Comparison of ENCODE assay signal across 7 cellular contexts in the genomic region with DNA sequence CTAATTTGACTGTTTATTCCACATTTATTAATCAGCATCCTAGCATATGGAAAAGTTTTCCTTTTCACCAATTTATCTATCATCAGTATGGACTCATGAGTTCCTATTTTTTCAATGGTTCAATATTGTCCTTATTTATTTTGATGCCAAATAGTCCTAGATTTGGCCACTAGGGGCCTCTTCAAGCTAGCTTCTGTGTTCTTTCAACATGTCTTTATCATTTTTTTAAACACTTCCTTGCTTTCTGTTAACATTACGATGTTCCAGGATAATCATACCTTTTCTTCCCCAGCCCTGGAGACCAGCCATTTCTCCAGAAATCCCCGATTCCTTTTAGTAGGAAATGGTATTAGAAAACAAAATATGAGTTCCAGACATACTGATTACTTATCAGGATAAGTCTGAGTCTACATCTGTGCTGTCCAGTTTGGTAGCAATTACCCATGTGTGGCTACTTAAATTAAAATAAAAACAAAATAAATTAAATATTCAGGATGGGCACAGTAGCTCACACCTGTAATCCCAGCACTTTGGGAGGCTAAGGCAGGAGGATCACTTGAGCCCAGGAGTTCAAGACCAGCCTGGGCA.
DNase-seq lines count a peak whose midpoint lies in the region; ATAC-seq, FAIRE-seq and TF ChIP-seq lines count a peak whose summit lies in the region.

No MANE protein-coding gene starts in this region.

- TF ChIP-seq RAD21 in Ishikawa (IDR thresholded peaks at IDR 0.05; ENCODE audit: low read depth), result peak; percentile 63

- ATAC-seq in GM21529 (IDR thresholded peaks at IDR 0.05; ENCODE audit: unreplicated experiment), result peak; percentile 89
- ATAC-seq in HG03571 (IDR thresholded peaks at IDR 0.05; ENCODE audit: unreplicated experiment), result no peak

- TF ChIP-seq CTCF in GM10266 (IDR thresholded peaks at IDR 0.05; ENCODE audit: control insufficient read depth, insufficient read depth, low read depth, missing control alignments), result peak; percentile 54

- peak; percentile 19 for DNase-seq in GM10266 (ENCODE audit: extremely low spot score)
- DNase-seq in iPS-NIHi7 (ENCODE audit: extremely low spot score), result peak; percentile 9
- no peak for DNase-seq in putamen (ENCODE audit: low spot score)

- FAIRE-seq in TTC549 (lab: Jason Lieb, UNC), result peak; percentile 68

- no peak for TF ChIP-seq EP300 in Ishikawa (IDR thresholded peaks at IDR 0.05; ENCODE audit: borderline replicate concordance)

TF ChIP-seq in Ishikawa, 13 proteins besides CTCF, POLR2A, EP300 and RAD21:
- TF ChIP-seq CREB1 (IDR thresholded peaks at IDR 0.05; ENCODE audit: low read depth) (no peak), REST (IDR thresholded peaks at IDR 0.05; ENCODE audit: low read depth) (no peak), TEAD4 (IDR thresholded peaks at IDR 0.05) (no peak), NFIC (IDR thresholded peaks at IDR 0.05) (no peak), TAF1 (IDR thresholded peaks at IDR 0.05; ENCODE audit: low read depth) (no peak), EGR1 (IDR thresholded peaks at IDR 0.05) (no peak), FOXM1 (IDR thresholded peaks at IDR 0.05; ENCODE audit: borderline replicate concordance, low read depth) (no peak), CEBPB (IDR thresholded peaks at IDR 0.05) (no peak), TCF12 (IDR thresholded peaks at IDR 0.05; ENCODE audit: low read depth) (no peak), YY1 (IDR thresholded peaks at IDR 0.05; ENCODE audit: low read depth) (no peak)
- TF ChIP-seq, protein P1, sequence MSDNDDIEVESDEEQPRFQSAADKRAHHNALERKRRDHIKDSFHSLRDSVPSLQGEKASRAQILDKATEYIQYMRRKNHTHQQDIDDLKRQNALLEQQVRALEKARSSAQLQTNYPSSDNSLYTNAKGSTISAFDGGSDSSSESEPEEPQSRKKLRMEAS (IDR thresholded peaks at IDR 0.05), result no peak
- TF ChIP-seq, protein P2, sequence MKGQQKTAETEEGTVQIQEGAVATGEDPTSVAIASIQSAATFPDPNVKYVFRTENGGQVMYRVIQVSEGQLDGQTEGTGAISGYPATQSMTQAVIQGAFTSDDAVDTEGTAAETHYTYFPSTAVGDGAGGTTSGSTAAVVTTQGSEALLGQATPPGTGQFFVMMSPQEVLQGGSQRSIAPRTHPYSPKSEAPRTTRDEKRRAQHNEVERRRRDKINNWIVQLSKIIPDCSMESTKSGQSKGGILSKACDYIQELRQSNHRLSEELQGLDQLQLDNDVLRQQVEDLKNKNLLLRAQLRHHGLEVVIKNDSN (IDR thresholded peaks at IDR 0.05), result no peak
